ENCODE assay signal across 8 cellular contexts in genomic region chr3:49017646-49017977, GRCh38. TPM values are rescaled to one million over a fixed set of nuclear protein-coding genes. Genes with fewer than 3 reads are reported as not detected.
A peak's percentile ranks its signal among the peaks of the same experiment; 100 is the strongest.
DNase-seq lines count a peak whose midpoint lies in the region; ATAC-seq, FAIRE-seq and TF ChIP-seq lines count a peak whose summit lies in the region.

No MANE protein-coding gene starts in this region.

- H3K27ac ChIP-seq in OCI-LY7 (ENCODE audit: low read depth, low read length, poor library complexity, severe bottlenecking), result no peak overlapping the region
- H3K27ac ChIP-seq in endodermal cell (ENCODE audit: low read depth, low read length), result no peak overlapping the region
- H3K27ac ChIP-seq in pancreas, result peak overlapping the region; percentile 53 to 86 (median 68)

- FAIRE-seq in pancreas (lab: Jason Lieb, UNC) (no peak), HTR-8/SVneo (lab: Jason Lieb, UNC) (no peak)

- DNase-seq in OCI-LY7 (ENCODE audit: low spot score), result no peak
- DNase-seq in endodermal cell, result no peak
- DNase-seq in pancreas, result peak in 1 of 6 donors; percentile 60
- no peak for DNase-seq in HTR-8/SVneo (ENCODE audit: insufficient read length, low spot score)
- DNase-seq in cerebellar nuclear complex (lab: John Stamatoyannopoulos, UW), result no peak

- H3K9me3 Mint-ChIP-seq in endodermal cell, result no peaks in the 10 kb centered on the region

- H2AFZ ChIP-seq in OCI-LY7 (ENCODE audit: low read length), result no peak overlapping the region

- H3K36me3 Mint-ChIP-seq in endodermal cell (ENCODE audit: low read depth), result peaks cover 17% of the 10 kb centered on the region

- ATAC-seq in pancreas, result no peak
- ATAC-seq in HG02870 (IDR thresholded peaks at IDR 0.05; ENCODE audit: unreplicated experiment), result no peak
- ATAC-seq in HG03097 (IDR thresholded peaks at IDR 0.05; ENCODE audit: low FRiP score, unreplicated experiment), result no peak

- TF ChIP-seq CTCF in GM12875 (IDR thresholded peaks at IDR 0.05; ENCODE audit: borderline replicate concordance, insufficient read depth, low read depth, low read length), result no peak
- no peak for TF ChIP-seq CTCF in OCI-LY7 (conservative IDR thresholded peaks at IDR 0.05; ENCODE audit: low read length)
- no peak for TF ChIP-seq CTCF in endodermal cell (conservative IDR thresholded peaks at IDR 0.05)
- no peak for TF ChIP-seq CTCF in pancreas (IDR thresholded peaks at IDR 0.05)

- WGBS in endodermal cell (ENCODE audit: insufficient coverage in 1 of 2, insufficient read length in 1 of 2), 2 experiments, result 11 to 26% methylated on average over 12 to 21 of the region's 21 CpGs
- WGBS in pancreas, 2 donors, result 1% methylated on average over 20 to 21 of the region's 21 CpGs

- H3K27ac Mint-ChIP-seq in endodermal cell, result peak overlapping the region; percentile 75

- POLR2A ChIA-PET in OCI-LY7 (lab: Charles Lee), result interaction anchor here (0.5 to 2.0 kb wide), 2 partner anchors 11 to 1481 kb away, joined by 4 to 9 read pairs; partner anchors contain the start of gene WDR6

- peak overlapping the region; percentile 71 for H3K4me3 ChIP-seq in GM12875 (ENCODE audit: low read depth, low read length)
- peak overlapping the region; percentile 80 for H3K4me3 ChIP-seq in OCI-LY7 (ENCODE audit: low read depth, low read length, poor library complexity, severe bottlenecking)
- H3K4me3 ChIP-seq in endodermal cell (ENCODE audit: low read length), result peak overlapping the region; percentile 88
- peak overlapping the region; percentile 51 to 82 (median 69) for H3K4me3 ChIP-seq in pancreas

- H3K27me3 Mint-ChIP-seq in endodermal cell (ENCODE audit: insufficient read depth), result no peaks in the 10 kb centered on the region

- H3K79me2 ChIP-seq in OCI-LY7 (ENCODE audit: insufficient read depth, low read depth, low read length), result peaks cover 25% of the 10 kb centered on the region; the same call in 1 of the 2 replicates

- H3K9me2 ChIP-seq in OCI-LY7 (ENCODE audit: insufficient read depth, low read length), result no peaks in the 10 kb centered on the region

- H3K4me1 ChIP-seq in OCI-LY7 (ENCODE audit: insufficient read depth, low read length, poor library complexity, severe bottlenecking) (peaks cover 22% of the 10 kb centered on the region), endodermal cell (ENCODE audit: control insufficient read depth, insufficient read depth, low read length) (no peaks in the 10 kb centered on the region), pancreas (peaks cover 6 to 20% (median 7%) of the 10 kb centered on the region in 3 donors)

- H4K20me1 ChIP-seq in OCI-LY7 (ENCODE audit: insufficient read depth, low read length), result no peaks in the 10 kb centered on the region

- BruUV-seq in OCI-LY7 (replicated peaks; lab: Mats Ljungman, UMichigan), result no TSS peak

- intact Hi-C loops in OCI-LY7 (cut with micrococcal nuclease; ENCODE audit: unreplicated experiment), result no loop called here
- intact Hi-C loops in pancreas (cut with DNase I), result no loop called here

- peak overlapping the region; percentile 89 for H3K4me3 Mint-ChIP-seq in endodermal cell

- CTCF ChIA-PET in OCI-LY7 (lab: Charles Lee; ENCODE audit: unreplicated experiment), result interaction anchor here (1.1 kb wide), 1 partner anchor 10 kb away, joined by 3 read pairs; the partner anchor contains the start of gene WDR6

- peak overlapping the region; percentile 49 for H3K9ac ChIP-seq in endodermal cell (ENCODE audit: extremely low read depth, low read length, poor library complexity, severe bottlenecking)

- H3K27me3 ChIP-seq in endodermal cell (ENCODE audit: control insufficient read depth, insufficient read depth, low read length, poor library complexity, severe bottlenecking), result no peaks in the 10 kb centered on the region
- H3K27me3 ChIP-seq in pancreas, result no peaks in the 10 kb centered on the region

- peak overlapping the region; percentile 90 for H3K4me2 ChIP-seq in OCI-LY7 (ENCODE audit: low read length)

- H3K9me3 ChIP-seq in OCI-LY7 (ENCODE audit: low read length) (no peaks in the 10 kb centered on the region), endodermal cell (ENCODE audit: control insufficient read depth, low read length) (no peaks in the 10 kb centered on the region), pancreas (no peaks in the 10 kb centered on the region)

- peaks cover 3% of the 10 kb centered on the region for H3K4me1 Mint-ChIP-seq in endodermal cell

- H3K36me3 ChIP-seq in OCI-LY7 (ENCODE audit: insufficient read depth, low read length) (peaks cover 47% of the 10 kb centered on the region), endodermal cell (ENCODE audit: control insufficient read depth, insufficient read depth, low read length) (peaks cover 42% of the 10 kb centered on the region), pancreas (peaks cover 0 to 20% (median 11%) of the 10 kb centered on the region in 3 donors)

RNA-seq across cellular contexts. Expression of gene DALRD3, which starts 0.8 kb away (rescaled TPM):
- total RNA-seq in OCI-LY7 (2014; rRNA removed; shearing (Covaris generic)), result 26.3 and 36.2 TPM in 2 replicates
- 35.0 and 35.7 TPM in 2 replicates for total RNA-seq in OCI-LY7 (2022)
- 10 to 100 TPM; 40.8 to 41.9 TPM for total RNA-seq in endodermal cell
- 47.1 TPM for polyA plus RNA-seq in endodermal cell (2013, experiment 1 of 2)
- 38.8 TPM for polyA plus RNA-seq in endodermal cell (2013, experiment 2 of 2)
- total RNA-seq in pancreas, result 10 to 100 TPM; 19.5 to 31.8 (median 25.3) TPM
- 10 to 100 TPM; 37.1 to 57.2 TPM for polyA plus RNA-seq in pancreas

RNA-seq across cellular contexts. Expression of gene NDUFAF3, which starts 4.3 kb away (rescaled TPM):
- 255 and 309 TPM in 2 replicates for total RNA-seq in OCI-LY7 (2014; rRNA removed; shearing (Covaris generic))
- total RNA-seq in OCI-LY7 (2022), result 124 and 147 TPM in 2 replicates
- 10 to 100 TPM; 32.9 to 39.1 TPM for total RNA-seq in endodermal cell
- 54.3 TPM for polyA plus RNA-seq in endodermal cell (2013, experiment 1 of 2)
- 50.4 TPM for polyA plus RNA-seq in endodermal cell (2013, experiment 2 of 2)
- 10 to 100 TPM; 20.9 to 33.9 (median 30.6) TPM for total RNA-seq in pancreas
- polyA plus RNA-seq in pancreas, result 10 to 100 TPM; 63.7 to 72.1 TPM

RNA-seq across cellular contexts. Expression of gene WDR6, which starts 10.4 kb away (rescaled TPM):
- 92.0 and 101 TPM in 2 replicates for total RNA-seq in OCI-LY7 (2014; rRNA removed; shearing (Covaris generic))
- total RNA-seq in OCI-LY7 (2022) (128 and 131 TPM in 2 replicates), endodermal cell (100 to 1,000 TPM; 106 to 166 TPM), pancreas (100 to 1,000 TPM in 1 of 6 donors, 10 to 100 TPM in 5; 57.1 to 155 (median 83.4) TPM)
- 171 TPM for polyA plus RNA-seq in endodermal cell (2013, experiment 1 of 2)
- polyA plus RNA-seq in endodermal cell (2013, experiment 2 of 2), result 134 TPM
- 100 to 1,000 TPM; 271 to 374 TPM for polyA plus RNA-seq in pancreas

RNA-seq across cellular contexts. Expression of gene IMPDH2, which starts 11.6 kb away (rescaled TPM):
- total RNA-seq in OCI-LY7 (2014; rRNA removed; shearing (Covaris generic)), result 295 and 319 TPM in 2 replicates
- total RNA-seq in OCI-LY7 (2022) (328 and 360 TPM in 2 replicates), endodermal cell (100 to 1,000 TPM; 180 to 195 TPM), pancreas (100 to 1,000 TPM; 107 to 320 (median 174) TPM)
- polyA plus RNA-seq in endodermal cell (2013, experiment 1 of 2), result 242 TPM
- polyA plus RNA-seq in endodermal cell (2013, experiment 2 of 2), result 211 TPM
- 100 to 1,000 TPM; 147 to 150 TPM for polyA plus RNA-seq in pancreas

RNA-seq across cellular contexts. Expression of gene P4HTM, which starts 27.6 kb away (rescaled TPM):
- total RNA-seq in OCI-LY7 (2014; rRNA removed; shearing (Covaris generic)), result 45.3 and 48.4 TPM in 2 replicates
- 36.9 and 47.4 TPM in 2 replicates for total RNA-seq in OCI-LY7 (2022)
- total RNA-seq in endodermal cell, result 10 to 100 TPM; 12.4 to 17.6 TPM
- 26.5 TPM for polyA plus RNA-seq in endodermal cell (2013, experiment 1 of 2)
- 19.4 TPM for polyA plus RNA-seq in endodermal cell (2013, experiment 2 of 2)
- total RNA-seq in pancreas, result 10 to 100 TPM; 29.9 to 42.4 (median 38.0) TPM
- 100 to 1,000 TPM in 1 of 2 donors, 10 to 100 TPM in 1; 56.6 to 108 TPM for polyA plus RNA-seq in pancreas

Comparison
In these comparisons a context has a peak if more than half of its experiments do, and no peak if none do; other contexts are left out.
1. H3K27ac ChIP-seq: peak in pancreas (4 of 4); none in OCI-LY7 (single experiment) and endodermal cell (single experiment).
2. Peak in every context shown above with its lines, with median percentiles within 50 percentile points of each other: H3K4me3 ChIP-seq.